1 cellular context compared by ENCODE assay signal in genomic region chr19:35643255-35644205, GRCh38.
TF ChIP-seq lines count a peak whose summit lies in the region.

No MANE protein-coding gene starts in this region.

TF ChIP-seq in HepG2, 621 proteins besides CTCF, POLR2A, EP300 and RAD21 (continued from another document and continues in another):
- TF ChIP-seq ZNF687 (CRISPR knock-in tag; IDR thresholded peaks at IDR 0.05) (peak; percentile 96), FOXO1 (CRISPR knock-in tag; IDR thresholded peaks at IDR 0.05) (peak; percentile 71), MIER2 (CRISPR knock-in tag; IDR thresholded peaks at IDR 0.05) (no peak), ZGPAT (CRISPR knock-in tag; IDR thresholded peaks at IDR 0.05) (peak; percentile 84), ZNF644 (CRISPR knock-in tag; IDR thresholded peaks at IDR 0.05; ENCODE audit: low read depth) (no peak), REST (IDR thresholded peaks at IDR 0.05; ENCODE audit: borderline replicate concordance in 1 of 2, low read depth in 1 of 2, low read length in 2 of 2) (peak in 1 of 2 experiments; percentile 47; a peak in 1 of 4 replicates), PTBP1 (IDR thresholded peaks at IDR 0.05; ENCODE audit: low read depth, low read length, poor library complexity, severe bottlenecking) (no peak), ZIK1 (CRISPR knock-in tag; IDR thresholded peaks at IDR 0.05; ENCODE audit: borderline replicate concordance, low read depth) (peak; percentile 62; the same call in 1 of the 2 replicates), ZFAT (CRISPR knock-in tag; conservative IDR thresholded peaks at IDR 0.05) (no peak), REL (CRISPR knock-in tag; conservative IDR thresholded peaks at IDR 0.05) (peak; percentile 62; the same call in 1 of the 2 replicates), ZNF232 (CRISPR knock-in tag; IDR thresholded peaks at IDR 0.05; ENCODE audit: borderline replicate concordance) (peak; percentile 64; the same call in 1 of the 2 replicates), ATF6 (CRISPR knock-in tag; conservative IDR thresholded peaks at IDR 0.05) (no peak), ZNF180 (CRISPR knock-in tag; IDR thresholded peaks at IDR 0.05; ENCODE audit: borderline replicate concordance, low read depth) (0 out of 2 replicates have a peak, but pooled peaks have one; percentile 52), ZNF235 (CRISPR knock-in tag; IDR thresholded peaks at IDR 0.05; ENCODE audit: borderline replicate concordance) (no peak; the same call in 1 of the 2 replicates), PHF21A (CRISPR knock-in tag; IDR thresholded peaks at IDR 0.05) (peak; percentile 81), ATRX (CRISPR knock-in tag; IDR thresholded peaks at IDR 0.05; ENCODE audit: borderline replicate concordance) (no peak), ZNF569 (CRISPR knock-in tag; IDR thresholded peaks at IDR 0.05; ENCODE audit: borderline replicate concordance) (no peak; the same call in 1 of the 2 replicates), RAD51 (IDR thresholded peaks at IDR 0.05; ENCODE audit: borderline replicate concordance) (no peak), ZNF451 (CRISPR knock-in tag; IDR thresholded peaks at IDR 0.05) (peak; percentile 91; the same call in 1 of the 2 replicates), FOXO4 (CRISPR knock-in tag; conservative IDR thresholded peaks at IDR 0.05) (no peak), RERE (CRISPR knock-in tag; IDR thresholded peaks at IDR 0.05; ENCODE audit: low read depth) (no peak), ZNF224 (CRISPR knock-in tag; IDR thresholded peaks at IDR 0.05) (no peak), PAXIP1 (CRISPR knock-in tag; conservative IDR thresholded peaks at IDR 0.05) (peak; percentile 61), MAF1 (CRISPR knock-in tag; IDR thresholded peaks at IDR 0.05; ENCODE audit: borderline replicate concordance) (no peak), PRMT3 (CRISPR knock-in tag; IDR thresholded peaks at IDR 0.05; ENCODE audit: borderline replicate concordance, low read depth) (peak; percentile 82; the same call in 1 of the 2 replicates), ZBTB37 (CRISPR knock-in tag; IDR thresholded peaks at IDR 0.05) (no peak), THYN1 (CRISPR knock-in tag; IDR thresholded peaks at IDR 0.05; ENCODE audit: borderline replicate concordance, low read depth) (no peak), KDM4B (CRISPR knock-in tag; IDR thresholded peaks at IDR 0.05) (no peak; the same call in 1 of the 2 replicates), ZEB1 (IDR thresholded peaks at IDR 0.05; ENCODE audit: insufficient replicate concordance, low read depth) (peak; percentile 57)
